20 cellular contexts compared by ENCODE assay signal in the genomic region with DNA sequence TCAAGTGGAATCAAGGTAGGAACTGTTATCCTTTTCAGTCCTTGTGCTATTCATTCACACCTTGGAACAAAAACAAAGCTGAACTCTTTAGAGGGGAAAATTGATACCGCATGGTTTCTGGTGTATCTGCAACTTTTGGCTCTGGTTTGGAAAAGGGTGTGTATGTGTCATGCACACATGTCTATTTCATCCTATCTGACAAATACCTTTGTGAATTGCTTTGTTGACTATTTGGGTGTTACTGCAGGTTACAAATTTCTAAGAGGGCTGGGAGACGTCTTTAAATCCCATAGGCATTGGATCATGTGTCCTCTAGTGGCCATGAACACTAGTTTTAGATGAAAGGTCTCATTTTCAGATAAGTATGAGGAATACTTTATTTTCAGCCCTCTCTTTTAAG. TPM values are rescaled to one million over a fixed set of nuclear protein-coding genes. Genes with fewer than 3 reads are reported as not detected.
A peak's percentile ranks its signal among the peaks of the same experiment; 100 is the strongest.
DNase-seq lines count a peak whose midpoint lies in the region; ATAC-seq and TF ChIP-seq lines count a peak whose summit lies in the region.
"Had no signal": no experiment of that assay in that cellular context is flagged by ENCODE, and none has a peak within 500 bp of the region (broad histone marks: within the 10 kb centered on the region; RNA-seq: fewer than 3 reads in every experiment).

No MANE protein-coding gene starts in this region.

- H3K27ac Mint-ChIP-seq in chondrocyte (ENCODE audit: unreplicated experiment) = peak overlapping the region; percentile 57
- H3K27ac Mint-ChIP-seq in osteocyte (ENCODE audit: unreplicated experiment) = no peak overlapping the region

- no peak overlapping the region for H3K4me2 ChIP-seq in PC-3 (ENCODE audit: low read length)
- no peak overlapping the region for H3K4me2 ChIP-seq in osteoblast (ENCODE audit: insufficient read depth, low read length)
- H3K4me2 ChIP-seq: KMS-11 had no signal

- no peaks in the 10 kb centered on the region for H3K9me3 ChIP-seq in PC-3 (ENCODE audit: low read length)
- no peaks in the 10 kb centered on the region for H3K9me3 ChIP-seq in osteoblast (ENCODE audit: low read depth, low read length)

- H3K4me3 ChIP-seq in PC-3 (ENCODE audit: low read length) = no peak overlapping the region
- H3K4me3 ChIP-seq in osteoblast (ENCODE audit: insufficient read depth, low read length) = no peak overlapping the region

- H3K27me3 Mint-ChIP-seq in chondrocyte (ENCODE audit: low read depth) (no peaks in the 10 kb centered on the region), osteocyte (ENCODE audit: unreplicated experiment) (no peaks in the 10 kb centered on the region)

- TF ChIP-seq CTCF in PC-3 (conservative IDR thresholded peaks at IDR 0.05; ENCODE audit: low read depth, low read length) = peak; percentile 41; the same call in 1 of the 2 replicates
- TF ChIP-seq CTCF in chondrocyte (IDR thresholded peaks at IDR 0.05) = no peak
- TF ChIP-seq CTCF in osteoblast (IDR thresholded peaks at IDR 0.05; ENCODE audit: extremely low read depth, low read depth, low read length) = no peak
- TF ChIP-seq CTCF in osteocyte (IDR thresholded peaks at IDR 0.05) = no peak

- H3K36me3 ChIP-seq in PC-3 (ENCODE audit: low read depth, low read length) = no peaks in the 10 kb centered on the region
- H3K36me3 ChIP-seq in osteoblast (ENCODE audit: insufficient read depth, low read length) = no peaks in the 10 kb centered on the region

- H3K4me1 Mint-ChIP-seq in chondrocyte (ENCODE audit: low read depth) (peaks cover 36% of the 10 kb centered on the region), osteocyte (ENCODE audit: unreplicated experiment) (peaks cover 18% of the 10 kb centered on the region)

- no peaks in the 10 kb centered on the region for H3K9me2 ChIP-seq in PC-3 (replicated peaks; ENCODE audit: low read length)

- no peaks in the 10 kb centered on the region for H4K20me1 ChIP-seq in PC-3 (ENCODE audit: low read length)
- H4K20me1 ChIP-seq in osteoblast (ENCODE audit: insufficient read depth, low read length) = no peaks in the 10 kb centered on the region

- H2AFZ ChIP-seq in PC-3 (ENCODE audit: low read length) (no peak overlapping the region), osteoblast (ENCODE audit: low read length) (peak overlapping the region; percentile 10)

- no peak overlapping the region for H3K9ac ChIP-seq in PC-3 (ENCODE audit: low read length)
- H3K9ac ChIP-seq: KMS-11 had no signal

- POLR2A ChIA-PET in PC-3 (lab: Charles Lee; ENCODE audit: unreplicated experiment) = no interaction called here

- peak; percentile 49 for DNase-seq in PC-3
- DNase-seq in chondrocyte (ENCODE audit: low spot score) = no peak
- DNase-seq in left ventricle myocardium superior = no peak
- no peak for DNase-seq in osteoblast (ENCODE audit: insufficient read length, low spot score, missing footprints)
- DNase-seq in NCI-H146 (lab: John Stamatoyannopoulos, UW) = no peak
- no peak for DNase-seq in osteocyte (ENCODE audit: extremely low spot score, unreplicated experiment)
- no peak for DNase-seq in NCI-H446 treated with DMSO at 0.1 percent for 48 hours (lab: John Stamatoyannopoulos, UW)
- DNase-seq: AML-193; COR-L47; GF-D8; NCI-H1436; NCI-H2081; NCI-H226; NCI-H526; NK-92 treated with Interleukin-12 subunit alpha and Interleukin-12 subunit beta, amount 100 ng/mL, for 24 hours had no signal

- H3K27ac ChIP-seq in PC-3 (ENCODE audit: low read length) (no peak overlapping the region), osteoblast (ENCODE audit: low read depth, low read length) (no peak overlapping the region)
- H3K27ac ChIP-seq: KMS-11 had no signal

- CTCF ChIA-PET in PC-3 (lab: Charles Lee) = no interaction called here

- H3K4me1 ChIP-seq in PC-3 (ENCODE audit: insufficient read depth, low read length) (no peaks in the 10 kb centered on the region), osteoblast (ENCODE audit: insufficient read depth, low read length) (no peaks in the 10 kb centered on the region)

- BruUV-seq in PC-3 (replicated peaks; lab: Mats Ljungman, UMichigan) = no TSS peak

- ATAC-seq in PC-3 (peak; percentile 51; the same call in 1 of the 2 replicates), left ventricle myocardium superior (peak; percentile 50), GM19328 (IDR thresholded peaks at IDR 0.05; ENCODE audit: unreplicated experiment) (no peak)

- H3K79me2 ChIP-seq in PC-3 (ENCODE audit: low read length) = no peaks in the 10 kb centered on the region
- no peaks in the 10 kb centered on the region for H3K79me2 ChIP-seq in osteoblast (ENCODE audit: insufficient read depth, low read length)

- H3F3A ChIP-seq in PC-3 (ENCODE audit: low read length, unreplicated experiment) = no peaks in the 10 kb centered on the region

- H3K4me3 Mint-ChIP-seq in chondrocyte (ENCODE audit: unreplicated experiment) = no peak overlapping the region
- H3K4me3 Mint-ChIP-seq in osteocyte (ENCODE audit: unreplicated experiment) = no peak overlapping the region

- no peaks in the 10 kb centered on the region for H3K36me3 Mint-ChIP-seq in chondrocyte (ENCODE audit: low read depth)
- no peaks in the 10 kb centered on the region for H3K36me3 Mint-ChIP-seq in osteocyte (ENCODE audit: unreplicated experiment)

- no peaks in the 10 kb centered on the region for H3K9me3 Mint-ChIP-seq in chondrocyte (ENCODE audit: low read depth)
- no peaks in the 10 kb centered on the region for H3K9me3 Mint-ChIP-seq in osteocyte (ENCODE audit: unreplicated experiment)

- no peaks in the 10 kb centered on the region for H3K27me3 ChIP-seq in PC-3 (ENCODE audit: low read length)
- no peaks in the 10 kb centered on the region for H3K27me3 ChIP-seq in osteoblast (ENCODE audit: insufficient read depth, low read length)

- intact Hi-C loops in PC-3 (cut with micrococcal nuclease) (loop anchor here (5.0 kb wide), 1 partner anchor 277 kb away; no protein-coding TSS in a partner anchor), left ventricle myocardium superior (cut with micrococcal nuclease) (no loop called here)

RNA-seq across cellular contexts. Expression of gene IFNG-AS1, which starts 59.9 kb away (rescaled TPM):
- not detected in 2 replicates for total RNA-seq in PC-3 (2014; rRNA removed)
- total RNA-seq in chondrocyte = 0.18 to 0.20 TPM in 2 of 3 replicates, not detected in the other
- total RNA-seq in left ventricle myocardium superior = not detected
- total RNA-seq in osteoblast = under 0.01 and 0.29 TPM in 2 replicates
- not detected in 2 replicates for total RNA-seq in osteocyte
- total RNA-seq: Daoy, H4, M059J had no signal
